Comparison of ENCODE assay signal across 1 cellular context in genomic region chr12:3129301-3130052, GRCh38.
TF ChIP-seq lines count a peak whose summit lies in the region.

No MANE protein-coding gene starts in this region.

TF ChIP-seq in SK-N-SH, 30 proteins besides CTCF, POLR2A, EP300 and RAD21 (continued from another document):
- no peak for TF ChIP-seq REST (IDR thresholded peaks at IDR 0.05; ENCODE audit: low read depth, low read length)
- TF ChIP-seq RXRA (IDR thresholded peaks at IDR 0.05; ENCODE audit: borderline replicate concordance, low read depth), result no peak
- TF ChIP-seq USF1 (IDR thresholded peaks at IDR 0.05; ENCODE audit: borderline replicate concordance, low read depth), result no peak
- TF ChIP-seq GATA2 (CRISPR knock-in tag; IDR thresholded peaks at IDR 0.05), result no peak
TF ChIP-seq in SK-N-SH: peak in this region for 0.
